Comparison of ENCODE assay signal across 11 cellular contexts in the genomic region with DNA sequence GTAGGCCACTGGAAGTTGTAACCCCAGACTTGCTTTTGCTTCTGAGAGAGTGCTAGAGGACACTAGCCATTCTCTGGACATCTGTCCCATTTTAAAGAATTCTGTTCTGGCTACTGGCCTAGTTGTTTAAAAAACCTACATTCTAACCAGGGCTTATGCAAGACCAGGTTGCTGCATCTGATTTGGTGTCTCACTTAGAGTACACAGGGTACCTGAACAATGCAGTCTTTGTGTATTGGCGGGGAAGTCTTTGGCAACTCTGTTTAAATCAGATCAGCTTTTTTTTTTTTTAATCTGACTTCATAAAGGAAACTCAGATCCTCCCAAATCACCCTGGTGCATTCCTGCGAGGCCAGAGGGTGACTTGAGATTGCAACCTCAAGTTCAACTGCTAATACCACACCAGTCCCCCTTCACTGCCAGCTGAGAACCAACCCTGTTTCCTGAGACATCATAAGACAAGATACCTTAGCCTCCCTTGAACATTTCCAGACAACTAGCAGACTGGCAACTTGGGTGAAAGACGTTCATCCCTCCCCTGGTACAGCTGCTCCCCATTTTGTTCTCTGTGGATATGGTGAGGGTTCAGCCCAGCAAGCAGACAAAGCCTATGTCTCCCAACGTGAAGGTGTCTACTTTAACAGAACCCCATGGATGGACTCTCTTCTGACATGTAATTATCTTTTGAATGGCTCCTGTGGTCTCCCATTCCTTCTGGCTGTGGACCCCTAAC. TPM values are rescaled to one million over a fixed set of nuclear protein-coding genes. Genes with fewer than 3 reads are reported as not detected.
DNase-seq lines count a peak whose midpoint lies in the region; ATAC-seq and TF ChIP-seq lines count a peak whose summit lies in the region.
"Had no signal": no experiment of that assay in that cellular context is flagged by ENCODE, and none has a peak within 500 bp of the region (broad histone marks: within the 10 kb centered on the region; RNA-seq: fewer than 3 reads in every experiment).

No MANE protein-coding gene starts in this region.

- no peaks in the 10 kb centered on the region for H3K27me3 ChIP-seq in right cardiac atrium (ENCODE audit: control insufficient read depth, insufficient read depth)
- no peaks in the 10 kb centered on the region for H3K27me3 ChIP-seq in tibial nerve

- intact Hi-C loops in right cardiac atrium (cut with DNase I) (loop anchor here in 1 of 4 donors (10.0 kb wide), 1 partner anchor 105 kb away; no protein-coding TSS in a partner anchor), cardiac septum (cut with DNase I) (no loop called here)

- H3K4me3 ChIP-seq in right cardiac atrium (ENCODE audit: low read length) (no peak overlapping the region), mesodermal cell (ENCODE audit: extremely low read depth, insufficient read depth, low read length, poor library complexity, severe bottlenecking) (no peak overlapping the region), tibial nerve (no peak overlapping the region)

- no peak for ATAC-seq in right cardiac atrium
- no peak for ATAC-seq in HG03175 (IDR thresholded peaks at IDR 0.05; ENCODE audit: unreplicated experiment)

- no peak overlapping the region for H3K4me3 Mint-ChIP-seq in brain
- H3K4me3 Mint-ChIP-seq: B cell; dendritic cell treated with granulocyte-macrophage colony-stimulating factor and Interleukin-4, amounts not matched to agents 40 ng/mL and 50 ng/mL, for 4 days had no signal

- H3K36me3 Mint-ChIP-seq in brain: peaks cover 57% of the 10 kb centered on the region

- H3K9me3 Mint-ChIP-seq in brain: no peaks in the 10 kb centered on the region
- H3K9me3 Mint-ChIP-seq: dendritic cell treated with granulocyte-macrophage colony-stimulating factor and Interleukin-4, amounts not matched to agents 40 ng/mL and 50 ng/mL, for 4 days had no signal

- no peaks in the 10 kb centered on the region for H3K27me3 Mint-ChIP-seq in brain
- H3K27me3 Mint-ChIP-seq: B cell; dendritic cell treated with granulocyte-macrophage colony-stimulating factor and Interleukin-4, amounts not matched to agents 40 ng/mL and 50 ng/mL, for 4 days had no signal

- WGBS in right cardiac atrium: 71% methylated on average over 4 of the region's 4 CpGs
- 92 to 100% methylated on average over 2 to 3 of the region's 4 CpGs for WGBS in mesodermal cell (ENCODE audit: insufficient coverage in 2 of 2), 2 experiments
- WGBS in tibial nerve, 2 donors: 35 to 49% methylated on average over 4 of the region's 4 CpGs

- H3K4me1 Mint-ChIP-seq in brain: peaks cover 31% of the 10 kb centered on the region

- H3K27ac Mint-ChIP-seq in brain: peak overlapping the region in 4 of 5 experiments; percentile 37 to 82 (median 57)
- H3K27ac Mint-ChIP-seq: B cell; dendritic cell treated with granulocyte-macrophage colony-stimulating factor and Interleukin-4, amounts not matched to agents 40 ng/mL and 50 ng/mL, for 4 days had no signal

- H3K4me1 ChIP-seq in right cardiac atrium (ENCODE audit: control insufficient read depth, insufficient read depth, low read length) (peaks cover 10% of the 10 kb centered on the region), mesodermal cell (ENCODE audit: control insufficient read depth, insufficient read depth, low read length, poor library complexity, severe bottlenecking) (peaks cover 18% of the 10 kb centered on the region), tibial nerve (peaks cover 0 to 60% (median 28%) of the 10 kb centered on the region in 4 donors)

- H3K36me3 ChIP-seq in mesodermal cell (ENCODE audit: control insufficient read depth, insufficient read depth, low read length) (peaks cover 91% of the 10 kb centered on the region), tibial nerve (peaks cover 0 to 86% (median 0%) of the 10 kb centered on the region in 3 donors)

- no peak for DNase-seq in right cardiac atrium
- no peak for DNase-seq in cardiac septum (ENCODE audit: low spot score)
- no peak for DNase-seq in tibial nerve (ENCODE audit: low spot score in 2 of 2)
- no peak for DNase-seq in GOT3 (lab: John Stamatoyannopoulos, UW)
- no peak for DNase-seq in KG1 (lab: John Stamatoyannopoulos, UW)
- DNase-seq: SHP77 had no signal

- TF ChIP-seq CTCF in brain (conservative IDR thresholded peaks at IDR 0.05) (no peak), tibial nerve (IDR thresholded peaks at IDR 0.05) (no peak)

- no peak for TF ChIP-seq EP300 in tibial nerve (IDR thresholded peaks at IDR 0.05)

- H3K27ac ChIP-seq in right cardiac atrium (ENCODE audit: low read length) (peak overlapping the region; percentile 27), mesodermal cell (ENCODE audit: low read depth, low read length, severe bottlenecking) (peak overlapping the region; percentile 31), tibial nerve (peak overlapping the region in 3 of 4 donors; percentile 19 to 74 (median 46))

- no peak for TF ChIP-seq POLR2A in tibial nerve (IDR thresholded peaks at IDR 0.05)

- H3K9me3 ChIP-seq in right cardiac atrium (ENCODE audit: control insufficient read depth, low read length) (no peaks in the 10 kb centered on the region), mesodermal cell (ENCODE audit: control insufficient read depth, low read length) (no peaks in the 10 kb centered on the region), tibial nerve (no peaks in the 10 kb centered on the region)

RNA-seq across cellular contexts. Expression of a gene that starts 27.0 kb away (rescaled TPM):
- 100 to 1,000 TPM; 459 to 523 (median 498) TPM for total RNA-seq in right cardiac atrium
- 698 TPM for polyA plus RNA-seq in right cardiac atrium
- 494 TPM for total RNA-seq in cardiac septum
- polyA plus RNA-seq in brain (ENCODE audit: insufficient read depth, low read depth, low replicate concordance): 664 TPM
- 672 TPM for polyA plus RNA-seq in mesodermal cell (2013, experiment 1 of 2)
- polyA plus RNA-seq in mesodermal cell (2013, experiment 2 of 2): 691 TPM
- total RNA-seq in tibial nerve: 100 to 1,000 TPM; 173 to 311 (median 209) TPM

RNA-seq across cellular contexts. Expression of a gene that starts 35.3 kb away (rescaled TPM):
- total RNA-seq in right cardiac atrium (1 to 10 TPM; 1.3 to 4.0 (median 3.4) TPM), cardiac septum (2.2 TPM), tibial nerve (10 to 100 TPM in 1 of 4 donors, 1 to 10 TPM in 3; 2.5 to 13.2 (median 6.6) TPM)
- polyA plus RNA-seq in right cardiac atrium (4.4 TPM), brain (ENCODE audit: insufficient read depth, low read depth, low replicate concordance) (5.9 TPM)
- 11.9 TPM for polyA plus RNA-seq in mesodermal cell (2013, experiment 1 of 2)
- 11.9 TPM for polyA plus RNA-seq in mesodermal cell (2013, experiment 2 of 2)
